ENCODE assay signal across 14 cellular contexts in genomic region chr16:31002810-31003209, GRCh38.
"Had no signal": no experiment of that assay in that cellular context is flagged by ENCODE, and none has a peak within 500 bp of the region (broad histone marks: within the 10 kb centered on the region; RNA-seq: fewer than 3 reads in every experiment).

No MANE protein-coding gene starts in this region.

- H3K4me1 Mint-ChIP-seq: activated B cell treated with CpG ODN at 0.5 μM for 24 hours; activated CD4-positive, alpha-beta T cell treated with anti-CD3 and anti-CD28 coated beads, Interleukin-2, amount 10 ng/mL, durations not matched to agents 7 days and 5 days; activated T-helper 17 cell treated with anti-CD3 and anti-CD28 coated beads, Interleukin-2, amount 50 U/mL, for 72 hours; central memory CD8-positive, alpha-beta T cell had no signal

- ATAC-seq: activated T-helper 17 cell treated with anti-CD3 and anti-CD28 coated beads, Interleukin-2, amount 50 U/mL, for 72 hours; sciatic nerve; stimulated activated naive CD8-positive, alpha-beta T cell treated with anti-CD3 and anti-CD28 coated beads, Interleukin-15, Interleukin-2, amounts not matched to agents 100 U/mL and 50 U/mL, for 24 hours had no signal

- H3K27ac ChIP-seq: hepatocyte had no signal

- H3K27me3 Mint-ChIP-seq: activated T-helper 17 cell treated with anti-CD3 and anti-CD28 coated beads, Interleukin-2, amount 50 U/mL, for 72 hours; central memory CD8-positive, alpha-beta T cell had no signal

- H3K9me3 Mint-ChIP-seq: activated B cell treated with CpG ODN at 0.5 μM for 24 hours; activated CD4-positive, alpha-beta T cell treated with anti-CD3 and anti-CD28 coated beads, Interleukin-2, amount 10 ng/mL, durations not matched to agents 7 days and 5 days; activated naive CD4-positive, alpha-beta T cell treated with anti-CD3 and anti-CD28 coated beads for 36 hours; activated T-helper 17 cell treated with anti-CD3 and anti-CD28 coated beads, Interleukin-2, amount 50 U/mL, for 72 hours; central memory CD8-positive, alpha-beta T cell had no signal

- H3K4me3 ChIP-seq: hepatocyte had no signal

- H3K9me3 ChIP-seq: SK-N-SH had no signal

- H3K27ac Mint-ChIP-seq: activated B cell treated with CpG ODN at 0.5 μM for 24 hours; activated CD4-positive, alpha-beta T cell treated with anti-CD3 and anti-CD28 coated beads, Interleukin-2, amount 10 ng/mL, durations not matched to agents 7 days and 5 days; activated naive CD4-positive, alpha-beta T cell treated with anti-CD3 and anti-CD28 coated beads for 36 hours; activated T-helper 17 cell treated with anti-CD3 and anti-CD28 coated beads, Interleukin-2, amount 50 U/mL, for 72 hours had no signal

- H3K4me3 Mint-ChIP-seq: activated B cell treated with CpG ODN at 0.5 μM for 24 hours; activated CD4-positive, alpha-beta T cell treated with anti-CD3 and anti-CD28 coated beads, Interleukin-2, amount 10 ng/mL, durations not matched to agents 7 days and 5 days; activated naive CD4-positive, alpha-beta T cell treated with anti-CD3 and anti-CD28 coated beads for 36 hours; activated T-helper 17 cell treated with anti-CD3 and anti-CD28 coated beads, Interleukin-2, amount 50 U/mL, for 72 hours; central memory CD8-positive, alpha-beta T cell had no signal

- DNase-seq: activated B cell treated with CpG ODN at 0.5 μM for 24 hours; activated CD4-positive, alpha-beta T cell treated with anti-CD3 and anti-CD28 coated beads, Interleukin-2, amount 10 ng/mL, durations not matched to agents 7 days and 5 days; activated naive CD4-positive, alpha-beta T cell treated with anti-CD3 and anti-CD28 coated beads for 36 hours; activated T-cell treated with anti-CD3 and anti-CD28 coated beads for 4 hours; cortex of kidney; effector CD8-positive, alpha-beta T cell; stimulated activated CD4-positive, alpha-beta T cell treated with anti-CD3 and anti-CD28 coated beads, Interleukin-2, amount 100 ng/mL, for 48 hours; stimulated activated naive CD8-positive, alpha-beta T cell treated with anti-CD3 and anti-CD28 coated beads, Interleukin-15, Interleukin-2, amounts not matched to agents 100 U/mL and 50 U/mL, for 24 hours; T-helper 1 cell had no signal
